In genomic region chr11:80980221-80980620, GRCh38 we compare ENCODE assay signal across 17 cellular contexts.
A peak's percentile ranks its signal among the peaks of the same experiment; 100 is the strongest.
DNase-seq lines count a peak whose midpoint lies in the region; ATAC-seq, FAIRE-seq and TF ChIP-seq lines count a peak whose summit lies in the region.
"Had no signal": no experiment of that assay in that cellular context is flagged by ENCODE, and none has a peak within 500 bp of the region (broad histone marks: within the 10 kb centered on the region; RNA-seq: fewer than 3 reads in every experiment).

No MANE protein-coding gene starts in this region.

- intact Hi-C loops in posterior cingulate gyrus (cut with DNase I) = no loop called here

- no peak overlapping the region for H3K4me3 ChIP-seq in AG04450 (ENCODE audit: low read depth, low read length)
- H3K4me3 ChIP-seq: A549, left ventricle myocardium inferior had no signal

- no peaks in the 10 kb centered on the region for H3K27me3 ChIP-seq in AG04450 (ENCODE audit: control insufficient read depth, insufficient read depth, low read length)

- no peak for ATAC-seq in HG02973 (IDR thresholded peaks at IDR 0.05; ENCODE audit: unreplicated experiment)
- ATAC-seq: A549; activated T-cell treated with anti-CD3 and anti-CD28 coated beads, Interleukin-2, amount 50 U/mL, for 4 hours had no signal

- CTCF ChIA-PET in AG04450 (lab: Charles Lee) = no interaction called here

- DNase-seq in AG04450 (ENCODE audit: low read depth, low spot score) = peak; percentile 1
- peak; percentile 8 for DNase-seq in HPDE6-E6E7 (ENCODE audit: extremely low spot score)
- peak; percentile 66 for DNase-seq in amniotic epithelial cell (ENCODE audit: low read depth)
- peak; percentile 37 for DNase-seq in fibroblast of the conjunctiva (ENCODE audit: low read depth)
- DNase-seq in posterior cingulate gyrus = no peak
- no peak for DNase-seq in D721Med (ENCODE audit: insufficient read length, low spot score)
- no peak for DNase-seq in NK-92 treated with Interleukin-12 subunit alpha and Interleukin-12 subunit beta, amount 100 ng/mL, for 24 hours (lab: John Stamatoyannopoulos, UW)
- DNase-seq: activated CD4-positive, alpha-beta T cell treated with anti-CD3 and anti-CD28 coated beads, Interleukin-2, amount 10 ng/mL, durations not matched to agents 7 days and 5 days; activated naive CD8-positive, alpha-beta T cell treated with anti-CD3 and anti-CD28 coated beads, Interleukin-2, amount 10 ng/mL, durations not matched to agents 7 days and 5 days; activated T-cell treated with anti-CD3 and anti-CD28 coated beads, Interleukin-2, amount 50 U/mL, for 4 hours; COR-L47; GF-D8; left ventricle myocardium inferior; NCI-H1092 treated with DMSO at 0.1 percent for 48 hours; T1000 had no signal

- TF ChIP-seq CTCF in AG04450 (IDR thresholded peaks at IDR 0.05; ENCODE audit: low read depth, low read length) (no peak), D721Med (IDR thresholded peaks at IDR 0.05; ENCODE audit: insufficient read depth, missing control alignments) (no peak)

- no peak overlapping the region for H3K27ac ChIP-seq in AG04450 (ENCODE audit: low read depth, low read length)
- H3K27ac ChIP-seq: A549, left ventricle myocardium inferior had no signal

- POLR2A ChIA-PET in AG04450 (lab: Yijun Ruan, JAX) = no interaction called here

- H3K9me3 ChIP-seq in AG04450 (ENCODE audit: control insufficient read depth, insufficient read depth, low read length) = no peaks in the 10 kb centered on the region
- H3K9me3 ChIP-seq: A549, left ventricle myocardium inferior had no signal

- no peak for FAIRE-seq in D721Med (lab: Jason Lieb, UNC)
- FAIRE-seq: A549 had no signal

Comparison
In these comparisons a context has a peak if more than half of its experiments do, and no peak if none do; other contexts are left out.
1. DNase-seq: peak in AG04450 (single experiment), HPDE6-E6E7 (single experiment), amniotic epithelial cell (single experiment) and fibroblast of the conjunctiva (single experiment); none in posterior cingulate gyrus (0 of 10), D721Med (single experiment) and NK-92 treated with Interleukin-12 subunit alpha and Interleukin-12 subunit beta, amount 100 ng/mL, for 24 hours (single experiment).